Comparison of ENCODE assay signal across 8 cellular contexts in the genomic region with DNA sequence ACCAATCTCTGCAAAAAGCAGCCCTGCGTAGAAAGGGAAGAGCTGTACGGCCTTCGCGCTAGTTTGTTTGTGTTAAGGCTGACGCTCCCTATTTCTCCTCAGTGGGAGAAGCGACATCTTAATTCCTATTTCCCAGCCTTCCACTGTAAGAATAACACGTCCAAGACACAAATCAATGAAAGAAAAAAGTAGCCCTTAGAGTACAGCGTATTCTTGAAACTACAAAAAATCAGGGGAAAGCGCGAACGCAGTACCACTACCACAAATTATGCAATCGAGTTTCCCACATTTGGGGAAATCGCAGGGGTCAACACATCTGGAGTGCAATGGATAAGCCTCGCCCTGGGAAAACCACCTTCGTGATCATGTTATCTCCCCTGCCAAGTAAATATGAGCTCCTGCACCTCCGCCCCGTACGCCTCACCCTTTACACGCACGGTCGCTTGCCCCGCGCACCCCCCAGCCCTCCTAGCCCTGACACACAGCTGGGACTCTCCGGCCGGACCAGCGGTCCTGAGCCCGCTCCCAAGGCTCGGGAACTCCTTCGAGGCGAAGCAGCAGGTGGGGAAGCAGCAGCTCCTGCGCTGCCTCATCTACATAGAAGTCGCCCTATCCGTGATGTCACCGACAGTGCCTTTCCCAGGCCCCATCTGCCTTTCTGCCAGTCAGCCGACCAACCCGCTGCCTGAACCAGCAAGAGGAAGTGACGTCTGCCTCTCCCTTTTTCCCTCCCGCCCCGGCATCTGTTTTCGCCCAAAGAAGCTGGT.
DNase-seq lines count a peak whose midpoint lies in the region; ATAC-seq and TF ChIP-seq lines count a peak whose summit lies in the region.

No MANE protein-coding gene starts in this region.

- TF ChIP-seq CTCF in epithelial cell of proximal tubule (conservative IDR thresholded peaks at IDR 0.05; ENCODE audit: low read depth, low read length): no peak

- H3K4me3 ChIP-seq in NT2/D1 (ENCODE audit: insufficient read length, low read depth) (no peak overlapping the region), epithelial cell of proximal tubule (ENCODE audit: low read depth, low read length) (peak overlapping the region; percentile 57), mononuclear cell (ENCODE audit: low read length) (peak overlapping the region; percentile 49)

- ATAC-seq in HG02870 (IDR thresholded peaks at IDR 0.05; ENCODE audit: unreplicated experiment) (peak; percentile 82), GM21526 (IDR thresholded peaks at IDR 0.05; ENCODE audit: low FRiP score, unreplicated experiment) (no peak)

- H3K36me3 ChIP-seq in NT2/D1 (ENCODE audit: insufficient read depth, insufficient read length, low read length): no peaks in the 10 kb centered on the region

- DNase-seq in GM04504 (ENCODE audit: low read depth) (peak; percentile 34), NT2/D1 (ENCODE audit: low read depth, low spot score) (peak; percentile 90), epithelial cell of proximal tubule (ENCODE audit: low read depth) (peak; percentile 78)
- DNase-seq in activated T-cell treated with anti-CD3 and anti-CD28 coated beads, Interleukin-2, amount 50 U/mL, for 1 hour: peak; percentile 84
- peak; percentile 85 to 88 for DNase-seq in stimulated activated CD8-positive, alpha-beta memory T cell treated with anti-CD3 and anti-CD28 coated beads, Interleukin-15, amount 100 ng/mL, for 48 hours (ENCODE audit: low read depth in 2 of 2)

- H3K4me1 ChIP-seq in NT2/D1 (ENCODE audit: insufficient read depth, insufficient read length) (no peaks in the 10 kb centered on the region), mononuclear cell (ENCODE audit: insufficient read depth, low read length) (peaks cover 24% of the 10 kb centered on the region)

- no peaks in the 10 kb centered on the region for H3K9me3 ChIP-seq in NT2/D1 (ENCODE audit: insufficient read depth, low read length)
- no peaks in the 10 kb centered on the region for H3K9me3 ChIP-seq in mononuclear cell (ENCODE audit: low read depth, low read length)

- no peak overlapping the region for H3K9ac ChIP-seq in NT2/D1 (ENCODE audit: insufficient read length, low read depth)

- no peaks in the 10 kb centered on the region for H3K27me3 ChIP-seq in NT2/D1 (ENCODE audit: insufficient read depth, insufficient read length)
- no peaks in the 10 kb centered on the region for H3K27me3 ChIP-seq in mononuclear cell (ENCODE audit: insufficient read depth, low read length)

Comparison
In these comparisons a context has a peak if more than half of its experiments do, and no peak if none do; other contexts are left out.
1. DNase-seq: peak in every context shown above with its lines; median percentile 90 in NT2/D1; 86 in stimulated activated CD8-positive, alpha-beta memory T cell treated with anti-CD3 and anti-CD28 coated beads, Interleukin-15, amount 100 ng/mL, for 48 hours; 84 in activated T-cell treated with anti-CD3 and anti-CD28 coated beads, Interleukin-2, amount 50 U/mL, for 1 hour; 78 in epithelial cell of proximal tubule; 34 in GM04504.